In genomic region chr17:41959030-41959335, GRCh38 we compare ENCODE assay signal across 17 cellular contexts. TPM values are rescaled to one million over a fixed set of nuclear protein-coding genes. Genes with fewer than 3 reads are reported as not detected.
DNase-seq lines count a peak whose midpoint lies in the region; ATAC-seq and TF ChIP-seq lines count a peak whose summit lies in the region.
"Had no signal": no experiment of that assay in that cellular context is flagged by ENCODE, and none has a peak within 500 bp of the region (broad histone marks: within the 10 kb centered on the region; RNA-seq: fewer than 3 reads in every experiment).

No MANE protein-coding gene starts in this region.

- peak overlapping the region in 2 of 3 experiments; percentile 32 to 71; a peak in 4 of 7 replicates for H3K27ac Mint-ChIP-seq in H9
- peak overlapping the region; percentile 65 for H3K27ac Mint-ChIP-seq in osteocyte (ENCODE audit: unreplicated experiment)
- H3K27ac Mint-ChIP-seq: T-helper 1 cell treated with Interleukin-12 subunit alpha and Interleukin-12 subunit beta and Interleukin-4 antibody, amounts not matched to agents 30 μg/mL and 1 μg/mL, for 36 hours had no signal

- H3K36me3 Mint-ChIP-seq in H9 (ENCODE audit: insufficient read depth in 1 of 3, low read depth in 3 of 3) (no peaks in the 10 kb centered on the region; a peak in 2 of 7 replicates), osteocyte (ENCODE audit: unreplicated experiment) (no peaks in the 10 kb centered on the region)
- H3K36me3 Mint-ChIP-seq: CD8-positive, alpha-beta memory T cell had no signal

- no peaks in the 10 kb centered on the region for H4K20me1 ChIP-seq in H9 (ENCODE audit: control insufficient read depth, insufficient read depth, insufficient read length)

- no peak overlapping the region for H3K4me2 ChIP-seq in H9 (ENCODE audit: insufficient read depth, insufficient read length, low read length)

- no peak overlapping the region for H3K23ac ChIP-seq in H9 (ENCODE audit: insufficient read length, low read depth, low read length)

- H3K79me2 ChIP-seq in H9 (ENCODE audit: insufficient read depth, low read length), result no peaks in the 10 kb centered on the region

- H3K4me1 Mint-ChIP-seq in H9 (peaks cover 36 to 37% of the 10 kb centered on the region in 2 experiments), osteocyte (ENCODE audit: unreplicated experiment) (peaks cover 27% of the 10 kb centered on the region)

- no peak overlapping the region for H3K4me3 Mint-ChIP-seq in H9
- H3K4me3 Mint-ChIP-seq in osteocyte (ENCODE audit: unreplicated experiment), result no peak overlapping the region
- H3K4me3 Mint-ChIP-seq: CD8-positive, alpha-beta memory T cell; T-helper 1 cell treated with Interleukin-12 subunit alpha and Interleukin-12 subunit beta and Interleukin-4 antibody, amounts not matched to agents 30 μg/mL and 1 μg/mL, for 36 hours had no signal

- H3K9ac ChIP-seq in H9 (ENCODE audit: extremely low read depth, insufficient read length, low read length), result no peak overlapping the region

- H2BK5ac ChIP-seq in H9 (ENCODE audit: insufficient read length, low read length), result no peak overlapping the region

- no peak overlapping the region for H3K4me3 ChIP-seq in choroid plexus epithelial cell (ENCODE audit: low read depth, low read length)
- H3K4me3 ChIP-seq: esophagus squamous epithelium had no signal

- no peak overlapping the region for H4K8ac ChIP-seq in H9 (replicated peaks; ENCODE audit: insufficient read length, low read depth, low read length)

- no peak overlapping the region for H3K18ac ChIP-seq in H9 (ENCODE audit: insufficient read length, low read depth, low read length)

- H3K9me3 ChIP-seq in H9 (ENCODE audit: control insufficient read depth, low read depth, low read length), result no peaks in the 10 kb centered on the region
- H3K9me3 ChIP-seq: esophagus squamous epithelium, SJCRH30 had no signal

- H2AFZ ChIP-seq in H9 (ENCODE audit: low read length), result no peak overlapping the region

- H3K56ac ChIP-seq in H9 (ENCODE audit: insufficient read length, low read depth, low read length), result no peak overlapping the region

- no peak overlapping the region for H4K5ac ChIP-seq in H9 (ENCODE audit: insufficient read length, low read depth, low read length)

- no peak overlapping the region for H3K4ac ChIP-seq in H9 (ENCODE audit: low read depth, low read length)

- no peak overlapping the region for H4K91ac ChIP-seq in H9 (ENCODE audit: insufficient read length, low read depth, low read length)

- H3K27me3 ChIP-seq in H9 (ENCODE audit: insufficient read depth, low read length), result no peaks in the 10 kb centered on the region
- H3K27me3 ChIP-seq: esophagus squamous epithelium, SJCRH30 had no signal

- H3K27ac ChIP-seq in H9 (ENCODE audit: insufficient read length, low read depth, low read length), result no peak overlapping the region
- H3K27ac ChIP-seq: esophagus squamous epithelium, HL-60, SJCRH30 had no signal

- no peak overlapping the region for H2BK15ac ChIP-seq in H9 (ENCODE audit: low read depth, low read length)

- H3K27me3 Mint-ChIP-seq in H9 (ENCODE audit: low read depth) (peaks cover 3% of the 10 kb centered on the region; the same call in 1 of the 2 replicates), osteocyte (ENCODE audit: unreplicated experiment) (no peaks in the 10 kb centered on the region)

- no peak for TF ChIP-seq CTCF in H9 (conservative IDR thresholded peaks at IDR 0.05)
- no peak for TF ChIP-seq CTCF in choroid plexus epithelial cell (conservative IDR thresholded peaks at IDR 0.05; ENCODE audit: low read depth, low read length)
- TF ChIP-seq CTCF in osteocyte (IDR thresholded peaks at IDR 0.05), result no peak

- no CpG with 5 or more reads among the region's 2 CpGs for WGBS in H9 (ENCODE audit: extremely low coverage, insufficient read length, low lambda C conversion rate)

- H3K9me3 Mint-ChIP-seq in H9, result no peaks in the 10 kb centered on the region
- no peaks in the 10 kb centered on the region for H3K9me3 Mint-ChIP-seq in osteocyte (ENCODE audit: unreplicated experiment)
- H3K9me3 Mint-ChIP-seq: CD8-positive, alpha-beta memory T cell; T-helper 1 cell treated with Interleukin-12 subunit alpha and Interleukin-12 subunit beta and Interleukin-4 antibody, amounts not matched to agents 30 μg/mL and 1 μg/mL, for 36 hours had no signal

- no peak overlapping the region for H2BK120ac ChIP-seq in H9 (ENCODE audit: low read depth, low read length, poor library complexity, severe bottlenecking)

- no peak overlapping the region for H2BK20ac ChIP-seq in H9 (ENCODE audit: low read depth, low read length, poor library complexity, severe bottlenecking)

- no peak overlapping the region for H2AK5ac ChIP-seq in H9 (ENCODE audit: insufficient read length, low read length)

- H2BK12ac ChIP-seq in H9 (ENCODE audit: insufficient read length, low read depth, low read length), result no peak overlapping the region

- H3T11ph ChIP-seq in H9 (ENCODE audit: low read length), result no peak overlapping the region

- DNase-seq in H9 (no peak), choroid plexus epithelial cell (ENCODE audit: low read depth) (peak; percentile 45), osteocyte (ENCODE audit: extremely low spot score, unreplicated experiment) (no peak), activated gamma-delta T cell (lab: John Stamatoyannopoulos, UW) (no peak)
- DNase-seq: activated CD4-positive, alpha-beta T cell treated with anti-CD3 and anti-CD28 coated beads, Interleukin-2, amount 50 U/mL, for 1 hour; activated naive CD4-positive, alpha-beta T cell; CD8-positive, alpha-beta memory T cell; central memory CD4-positive, alpha-beta T cell; DMS79; effector CD4-positive, alpha-beta T cell; esophagus squamous epithelium; NCI-H2227 treated with DMSO at 0.1 percent for 48 hours had no signal

- no peaks in the 10 kb centered on the region for H3K23me2 ChIP-seq in H9 (ENCODE audit: insufficient read length, low read depth, low read length, poor library complexity, severe bottlenecking)

- no peak for ATAC-seq in GM21515 (IDR thresholded peaks at IDR 0.05; ENCODE audit: unreplicated experiment)
- ATAC-seq in GM21367 (IDR thresholded peaks at IDR 0.05; ENCODE audit: unreplicated experiment), result no peak

- no peaks in the 10 kb centered on the region for H3K79me1 ChIP-seq in H9 (ENCODE audit: insufficient read depth, low read depth, low read length, poor library complexity, severe bottlenecking)

- H3K14ac ChIP-seq in H9 (ENCODE audit: insufficient read depth, low read length), result no peak overlapping the region; the same call in 1 of the 2 replicates

- peaks cover 2% of the 10 kb centered on the region; the same call in 1 of the 2 replicates for H3K4me1 ChIP-seq in H9 (ENCODE audit: insufficient read depth, low read length)

RNA-seq across cellular contexts. Expression of gene CNP, which starts 7.6 kb away (rescaled TPM):
- total RNA-seq in H9 (2021) (78.5 and 79.7 TPM in 2 replicates), osteocyte (108 and 119 TPM in 2 replicates)

RNA-seq across cellular contexts. Expression of gene ODAD4, which starts 28.6 kb away (rescaled TPM):
- total RNA-seq in H9 (2021), result 1.3 and 2.1 TPM in 2 replicates
- total RNA-seq in osteocyte, result 1.9 and 2.5 TPM in 2 replicates

RNA-seq across cellular contexts. Expression of gene ACLY, which starts 40.2 kb away (rescaled TPM):
- 279 and 289 TPM in 2 replicates for total RNA-seq in H9 (2021)
- 141 and 143 TPM in 2 replicates for total RNA-seq in osteocyte

RNA-seq across cellular contexts. Expression of gene DNAJC7, which starts 58.3 kb away (rescaled TPM):
- total RNA-seq in H9 (2021), result 135 and 141 TPM in 2 replicates
- total RNA-seq in osteocyte, result 73.9 and 92.8 TPM in 2 replicates
